ENCODE assay signal across 14 cellular contexts in the genomic region with DNA sequence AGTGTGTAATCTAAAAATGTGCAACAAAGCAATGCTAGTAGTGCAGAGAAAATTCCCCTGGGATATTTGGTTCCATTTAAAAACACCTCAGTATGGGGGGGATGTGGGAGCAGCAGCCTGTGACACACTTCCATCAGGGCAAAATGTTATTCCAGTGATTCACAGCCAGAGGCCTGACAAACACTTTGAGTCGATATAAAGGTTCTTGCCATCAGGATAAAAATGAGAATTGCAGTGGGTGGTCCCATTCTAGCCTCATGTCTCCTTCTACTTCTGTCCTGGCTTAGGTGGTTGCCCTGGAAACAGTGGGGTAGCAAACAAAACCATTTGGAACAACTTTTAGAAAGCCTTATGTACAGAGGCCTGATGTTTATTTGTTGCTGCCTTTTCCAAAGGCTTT.
DNase-seq lines count a peak whose midpoint lies in the region; ATAC-seq and TF ChIP-seq lines count a peak whose summit lies in the region.
"Had no signal": no experiment of that assay in that cellular context is flagged by ENCODE, and none has a peak within 500 bp of the region (broad histone marks: within the 10 kb centered on the region; RNA-seq: fewer than 3 reads in every experiment).

No MANE protein-coding gene starts in this region.

- H3K27me3 ChIP-seq in neural progenitor cell: no peaks in the 10 kb centered on the region
- no peaks in the 10 kb centered on the region for H3K27me3 ChIP-seq in gastrocnemius medialis
- H3K27me3 ChIP-seq: stomach had no signal

- no peaks in the 10 kb centered on the region for H3K36me3 ChIP-seq in neural progenitor cell
- no peaks in the 10 kb centered on the region for H3K36me3 ChIP-seq in gastrocnemius medialis
- H3K36me3 ChIP-seq: stomach had no signal

- in situ Hi-C loops in gastrocnemius medialis (cut with MboI; ENCODE audit: low sequenced_read_pairs in 4 of 4): no loop called here

- no peaks in the 10 kb centered on the region for H3K79me2 ChIP-seq in neural progenitor cell (ENCODE audit: low read depth)
- H3K79me2 ChIP-seq: parathyroid adenoma had no signal

- peaks cover 59% of the 10 kb centered on the region for H3K4me1 Mint-ChIP-seq in dendritic cell treated with granulocyte-macrophage colony-stimulating factor and Interleukin-4, amounts not matched to agents 40 ng/mL and 50 ng/mL, for 4 days (ENCODE audit: low read depth)
- peaks cover 22% of the 10 kb centered on the region for H3K4me1 Mint-ChIP-seq in neural progenitor cell
- H3K4me1 Mint-ChIP-seq: CD8-positive, alpha-beta memory T cell had no signal

- peaks cover 7% of the 10 kb centered on the region for H3K4me1 ChIP-seq in neural progenitor cell
- peaks cover 23 to 26% of the 10 kb centered on the region in 2 donors for H3K4me1 ChIP-seq in gastrocnemius medialis
- H3K4me1 ChIP-seq: parathyroid adenoma had no signal

- peak overlapping the region; percentile 79 for H3K27ac Mint-ChIP-seq in dendritic cell treated with granulocyte-macrophage colony-stimulating factor and Interleukin-4, amounts not matched to agents 40 ng/mL and 50 ng/mL, for 4 days
- H3K27ac Mint-ChIP-seq in neural progenitor cell: peak overlapping the region; percentile 38
- H3K27ac Mint-ChIP-seq: CD8-positive, alpha-beta memory T cell had no signal

- H3K9ac ChIP-seq in neural progenitor cell: no peak overlapping the region
- H3K9ac ChIP-seq: parathyroid adenoma had no signal

- no peak for TF ChIP-seq POLR2A in gastrocnemius medialis (IDR thresholded peaks at IDR 0.05)

- no peaks in the 10 kb centered on the region for H3K36me3 Mint-ChIP-seq in dendritic cell treated with granulocyte-macrophage colony-stimulating factor and Interleukin-4, amounts not matched to agents 40 ng/mL and 50 ng/mL, for 4 days (ENCODE audit: low read depth)
- no peaks in the 10 kb centered on the region for H3K36me3 Mint-ChIP-seq in neural progenitor cell
- H3K36me3 Mint-ChIP-seq: CD8-positive, alpha-beta memory T cell had no signal

- intact Hi-C loops in dendritic cell treated with granulocyte-macrophage colony-stimulating factor and Interleukin-4, amounts not matched to agents 40 ng/mL and 50 ng/mL, for 4 days (cut with micrococcal nuclease): no loop called here
- intact Hi-C loops in gastrocnemius medialis (cut with DNase I; ENCODE audit: low total_unique reads): no loop called here

- H3K27ac ChIP-seq in neural progenitor cell: no peak overlapping the region
- H3K27ac ChIP-seq in gastrocnemius medialis: no peak overlapping the region
- H3K27ac ChIP-seq: parathyroid adenoma, stomach had no signal

- ATAC-seq in gastrocnemius medialis: no peak

- H3K4me3 ChIP-seq in neural progenitor cell (no peak overlapping the region), gastrocnemius medialis (no peak overlapping the region)
- H3K4me3 ChIP-seq: stomach had no signal

- H3K9me3 Mint-ChIP-seq in dendritic cell treated with granulocyte-macrophage colony-stimulating factor and Interleukin-4, amounts not matched to agents 40 ng/mL and 50 ng/mL, for 4 days: no peaks in the 10 kb centered on the region
- no peaks in the 10 kb centered on the region for H3K9me3 Mint-ChIP-seq in neural progenitor cell
- H3K9me3 Mint-ChIP-seq: CD8-positive, alpha-beta memory T cell had no signal

- DNase-seq in EH (ENCODE audit: low read depth): peak; percentile 69
- peak; percentile 81 for DNase-seq in NCI-H446 treated with DMSO at 0.1 percent for 48 hours (lab: John Stamatoyannopoulos, UW)
- DNase-seq in neural progenitor cell (ENCODE audit: low spot score): peak; percentile 15
- DNase-seq in MV-4-11 (lab: John Stamatoyannopoulos, UW): no peak
- no peak for DNase-seq in iPS-NIHi11 (ENCODE audit: low spot score)
- no peak for DNase-seq in activated CD4-positive, alpha-beta T cell treated with anti-CD3 and anti-CD28 coated beads, Interleukin-2, amount 50 U/mL, for 48 hours
- DNase-seq in gastrocnemius medialis: no peak
- DNase-seq: CD8-positive, alpha-beta memory T cell; Karpas-422; NCI-H748 treated with DMSO at 0.1 percent for 48 hours; stimulated activated CD4-positive, alpha-beta T cell treated with anti-CD3 and anti-CD28 coated beads, Interleukin-2, amount 100 ng/mL, for 48 hours; stomach had no signal

- H3K4me3 Mint-ChIP-seq in dendritic cell treated with granulocyte-macrophage colony-stimulating factor and Interleukin-4, amounts not matched to agents 40 ng/mL and 50 ng/mL, for 4 days: no peak overlapping the region
- H3K4me3 Mint-ChIP-seq in neural progenitor cell: no peak overlapping the region
- H3K4me3 Mint-ChIP-seq: CD8-positive, alpha-beta memory T cell had no signal

- H2AFZ ChIP-seq in neural progenitor cell (replicated peaks): no peak overlapping the region
- H2AFZ ChIP-seq: parathyroid adenoma had no signal

- no peak overlapping the region for H3K4me2 ChIP-seq in neural progenitor cell

- H3K9me3 ChIP-seq in neural progenitor cell (ENCODE audit: low read depth): no peaks in the 10 kb centered on the region
- no peaks in the 10 kb centered on the region for H3K9me3 ChIP-seq in gastrocnemius medialis
- H3K9me3 ChIP-seq: stomach had no signal

- no peaks in the 10 kb centered on the region for H3F3A ChIP-seq in neural progenitor cell (ENCODE audit: low read depth)

- no peak for TF ChIP-seq CTCF in neural progenitor cell (IDR thresholded peaks at IDR 0.05)
- TF ChIP-seq CTCF in gastrocnemius medialis (IDR thresholded peaks at IDR 0.05 in 4 of 5, conservative IDR thresholded peaks at IDR 0.05 in 1 of 5): no peak

- no peaks in the 10 kb centered on the region for H3K27me3 Mint-ChIP-seq in dendritic cell treated with granulocyte-macrophage colony-stimulating factor and Interleukin-4, amounts not matched to agents 40 ng/mL and 50 ng/mL, for 4 days
- no peaks in the 10 kb centered on the region for H3K27me3 Mint-ChIP-seq in neural progenitor cell (ENCODE audit: insufficient read depth, low read depth)

- H4K20me1 ChIP-seq in neural progenitor cell (ENCODE audit: low read depth): no peaks in the 10 kb centered on the region

Comparison
In these comparisons a context has a peak if more than half of its experiments do, and no peak if none do; other contexts are left out.
1. DNase-seq: peak in EH (single experiment), NCI-H446 treated with DMSO at 0.1 percent for 48 hours (single experiment) and neural progenitor cell (single experiment); none in MV-4-11 (single experiment), iPS-NIHi11 (single experiment), activated CD4-positive, alpha-beta T cell treated with anti-CD3 and anti-CD28 coated beads, Interleukin-2, amount 50 U/mL, for 48 hours (0 of 2) and gastrocnemius medialis (0 of 2).